ENCODE assay signal across 18 cellular contexts in genomic region chr12:69671597-69671996, GRCh38. TPM values are rescaled to one million over a fixed set of nuclear protein-coding genes. Genes with fewer than 3 reads are reported as not detected.
DNase-seq lines count a peak whose midpoint lies in the region; ATAC-seq and TF ChIP-seq lines count a peak whose summit lies in the region.
"Had no signal": no experiment of that assay in that cellular context is flagged by ENCODE, and none has a peak within 500 bp of the region (broad histone marks: within the 10 kb centered on the region; RNA-seq: fewer than 3 reads in every experiment).

No MANE protein-coding gene starts in this region.

- H3K9ac ChIP-seq in smooth muscle cell (ENCODE audit: low read depth), result no peak overlapping the region
- H3K9ac ChIP-seq: BLaER1, KMS-11 had no signal

- peak; percentile 16 for DNase-seq in DMS53 treated with DMSO at 0.1 percent for 48 hours (lab: John Stamatoyannopoulos, UW; ENCODE audit: unreplicated experiment)
- DNase-seq in NCI-H187 treated with DMSO at 0.1 percent for 48 hours (lab: John Stamatoyannopoulos, UW), result peak; percentile 88
- DNase-seq in NCI-H2227 treated with DMSO at 0.1 percent for 48 hours (lab: John Stamatoyannopoulos, UW), result peak; percentile 63
- no peak for DNase-seq in lower lobe of right lung
- DNase-seq in NAMALWA (ENCODE audit: low spot score), result no peak
- DNase-seq in activated naive CD4-positive, alpha-beta T cell treated with Interleukin-2 at 50 U/mL for 16 hours, result no peak
- no peak for DNase-seq in smooth muscle cell (lab: John Stamatoyannopoulos, UW; ENCODE audit: unreplicated experiment)
- DNase-seq: CD8-positive, alpha-beta T cell; NCI-H1048; NCI-H1694; NCI-H446 treated with DMSO at 0.1 percent for 48 hours; Peyer's patch; T-cell had no signal

- no peaks in the 10 kb centered on the region for H3F3A ChIP-seq in smooth muscle cell (ENCODE audit: low read depth)

- no peak overlapping the region for H3K4me3 ChIP-seq in lower lobe of right lung
- H3K4me3 ChIP-seq in smooth muscle cell, result no peak overlapping the region
- H3K4me3 ChIP-seq: BLaER1, Peyer's patch, SK-N-MC had no signal

- ATAC-seq in lower lobe of right lung, result peak; percentile 82 to 87
- ATAC-seq: CD8-positive, alpha-beta T cell; Right ventricle myocardium inferior; T-cell had no signal

- H3K27ac ChIP-seq in lower lobe of right lung, result no peak overlapping the region
- no peak overlapping the region for H3K27ac ChIP-seq in smooth muscle cell (ENCODE audit: low read depth)
- H3K27ac ChIP-seq: BLaER1, KMS-11, Peyer's patch, SK-N-MC had no signal

- H3K27me3 ChIP-seq in lower lobe of right lung (ENCODE audit: low read depth) (no peaks in the 10 kb centered on the region), smooth muscle cell (ENCODE audit: low read depth) (no peaks in the 10 kb centered on the region)
- H3K27me3 ChIP-seq: BLaER1, Peyer's patch had no signal

- 61% methylated on average over 4 of the region's 4 CpGs for WGBS in smooth muscle cell (ENCODE audit: low lambda C conversion rate)

- no peak overlapping the region for H2AFZ ChIP-seq in smooth muscle cell (ENCODE audit: low read depth)

- no peak overlapping the region for H3K4me2 ChIP-seq in smooth muscle cell
- H3K4me2 ChIP-seq: BLaER1, KMS-11 had no signal

- H3K36me3 ChIP-seq in lower lobe of right lung, result no peaks in the 10 kb centered on the region
- H3K36me3 ChIP-seq in smooth muscle cell (ENCODE audit: low read depth), result no peaks in the 10 kb centered on the region
- H3K36me3 ChIP-seq: BLaER1, Peyer's patch had no signal

- TF ChIP-seq CTCF in lower lobe of right lung (IDR thresholded peaks at IDR 0.05) (no peak), smooth muscle cell (IDR thresholded peaks at IDR 0.05; ENCODE audit: borderline replicate concordance, insufficient read depth, poor library complexity, severe bottlenecking) (no peak)

- H3K79me2 ChIP-seq in smooth muscle cell (ENCODE audit: low read depth), result no peaks in the 10 kb centered on the region

- no peaks in the 10 kb centered on the region for H4K20me1 ChIP-seq in smooth muscle cell (ENCODE audit: low read depth)
- H4K20me1 ChIP-seq: BLaER1 had no signal

- H3K4me1 ChIP-seq in lower lobe of right lung (no peaks in the 10 kb centered on the region), smooth muscle cell (ENCODE audit: low read depth) (no peaks in the 10 kb centered on the region)
- H3K4me1 ChIP-seq: BLaER1, Peyer's patch had no signal

- H3K9me3 ChIP-seq in lower lobe of right lung, result no peaks in the 10 kb centered on the region
- no peaks in the 10 kb centered on the region for H3K9me3 ChIP-seq in smooth muscle cell (replicated peaks; ENCODE audit: low read depth)
- H3K9me3 ChIP-seq: BLaER1, Peyer's patch had no signal

- intact Hi-C loops in lower lobe of right lung (cut with DNase I), result no loop called here

RNA-seq across cellular contexts. Expression of gene BEST3, which starts 27.5 kb away (rescaled TPM):
- total RNA-seq in lower lobe of right lung (not detected), smooth muscle cell (0.54 and 4.0 TPM in 2 replicates)
- polyA plus RNA-seq in smooth muscle cell, result 0.15 TPM in 1 of 2 replicates, not detected in the other
- total RNA-seq: CD8-positive, alpha-beta T cell; T-cell had no signal
- polyA plus RNA-seq: H1 had no signal

Comparison
In these comparisons a context has a peak if more than half of its experiments do, and no peak if none do; other contexts are left out.
1. DNase-seq: peak in DMS53 treated with DMSO at 0.1 percent for 48 hours (single experiment), NCI-H187 treated with DMSO at 0.1 percent for 48 hours (single experiment) and NCI-H2227 treated with DMSO at 0.1 percent for 48 hours (single experiment); none in lower lobe of right lung (single experiment), NAMALWA (single experiment), activated naive CD4-positive, alpha-beta T cell treated with Interleukin-2 at 50 U/mL for 16 hours (single experiment) and smooth muscle cell (single experiment).